Comparison of ENCODE assay signal across 25 cellular contexts in genomic region chr2:240526521-240526920, GRCh38.
"Had no signal": no experiment of that assay in that cellular context is flagged by ENCODE, and none has a peak within 500 bp of the region (broad histone marks: within the 10 kb centered on the region; RNA-seq: fewer than 3 reads in every experiment).

No MANE protein-coding gene starts in this region.

- H3K27me3 Mint-ChIP-seq: activated B cell treated with CpG ODN at 0.5 μM for 24 hours; activated CD4-positive, alpha-beta T cell treated with anti-CD3 and anti-CD28 coated beads, Interleukin-2, amount 10 ng/mL, durations not matched to agents 24 days and 14 days; activated naive CD8-positive, alpha-beta T cell treated with anti-CD3 and anti-CD28 coated beads for 36 hours; T-cell had no signal

- H3K4me1 Mint-ChIP-seq: activated B cell treated with CpG ODN at 0.5 μM for 24 hours; activated CD4-positive, alpha-beta T cell treated with anti-CD3 and anti-CD28 coated beads, Interleukin-2, amount 10 ng/mL, durations not matched to agents 24 days and 14 days; activated naive CD8-positive, alpha-beta T cell treated with anti-CD3 and anti-CD28 coated beads for 36 hours had no signal

- FAIRE-seq: TTC549 had no signal

- H3K27me3 ChIP-seq: brain microvascular endothelial cell had no signal

- DNase-seq: activated B cell treated with CpG ODN at 0.5 μM for 24 hours; activated CD4-positive, alpha-beta T cell treated with anti-CD3 and anti-CD28 coated beads for 1 hour; activated CD4-positive, alpha-beta T cell treated with anti-CD3 and anti-CD28 coated beads, Interleukin-2, amount 10 ng/mL, durations not matched to agents 24 days and 14 days; activated CD4-positive, alpha-beta T cell treated with anti-CD3 and anti-CD28 coated beads, Interleukin-2, amount 50 U/mL, for 48 hours; activated effector memory CD4-positive, alpha-beta T cell treated with anti-CD3 and anti-CD28 coated beads, Interleukin-2, amount 50 U/mL, for 16 hours; activated naive CD4-positive, alpha-beta T cell treated with anti-CD3 and anti-CD28 coated beads for 36 hours; activated naive CD8-positive, alpha-beta T cell treated with anti-CD3 and anti-CD28 coated beads for 36 hours; activated T-cell treated with anti-CD3 and anti-CD28 coated beads, Interleukin-2, amount 50 U/mL, for 4 hours; brain microvascular endothelial cell; Kasumi-1; KBM-7; NCI-H1105 treated with DMSO at 0.1 percent for 48 hours; NCI-H1436 treated with DMSO at 0.1 percent for 48 hours; NCI-H187; NCI-H2081; NCI-H510A treated with DMSO at 0.1 percent for 48 hours; NCI-H69; NK-92 treated with Interleukin-12 subunit alpha and Interleukin-12 subunit beta, amount 100 ng/mL, for 24 hours; OCI-M1; RPMI8226; T-cell; T-helper 2 cell; T1000 had no signal

- H3K36me3 ChIP-seq: brain microvascular endothelial cell had no signal

- H3K4me3 Mint-ChIP-seq: activated B cell treated with CpG ODN at 0.5 μM for 24 hours; activated CD4-positive, alpha-beta T cell treated with anti-CD3 and anti-CD28 coated beads, Interleukin-2, amount 10 ng/mL, durations not matched to agents 24 days and 14 days; activated naive CD4-positive, alpha-beta T cell treated with anti-CD3 and anti-CD28 coated beads for 36 hours; activated naive CD8-positive, alpha-beta T cell treated with anti-CD3 and anti-CD28 coated beads for 36 hours; activated T-cell treated with anti-CD3 and anti-CD28 coated beads, Interleukin-2, amount 50 U/mL, for 4 hours; T-cell had no signal

- H3K4me3 ChIP-seq: SK-N-MC had no signal

- H3K27ac Mint-ChIP-seq: activated B cell treated with CpG ODN at 0.5 μM for 24 hours; activated CD4-positive, alpha-beta T cell treated with anti-CD3 and anti-CD28 coated beads, Interleukin-2, amount 10 ng/mL, durations not matched to agents 24 days and 14 days; activated naive CD4-positive, alpha-beta T cell treated with anti-CD3 and anti-CD28 coated beads for 36 hours; activated naive CD8-positive, alpha-beta T cell treated with anti-CD3 and anti-CD28 coated beads for 36 hours; T-cell had no signal

- H3K27ac ChIP-seq: brain microvascular endothelial cell, SK-N-MC had no signal
